Comparison of ENCODE assay signal across 21 cellular contexts in genomic region chr12:93597608-93598007, GRCh38. TPM values are rescaled to one million over a fixed set of nuclear protein-coding genes. Genes with fewer than 3 reads are reported as not detected.
DNase-seq lines count a peak whose midpoint lies in the region; ATAC-seq, FAIRE-seq and TF ChIP-seq lines count a peak whose summit lies in the region.
"Had no signal": no experiment of that assay in that cellular context is flagged by ENCODE, and none has a peak within 500 bp of the region (broad histone marks: within the 10 kb centered on the region; RNA-seq: fewer than 3 reads in every experiment).

No MANE protein-coding gene starts in this region.

- H3K4me1 ChIP-seq in liver (ENCODE audit: control insufficient read depth in 4 of 4, insufficient read depth in 4 of 4, low read length in 3 of 4) (no peaks in the 10 kb centered on the region), HepG2 (ENCODE audit: insufficient read depth, low read length) (no peaks in the 10 kb centered on the region), IMR-90 (ENCODE audit: control insufficient read depth, insufficient read depth, low read length) (no peaks in the 10 kb centered on the region; the same call in 1 of the 2 replicates), parathyroid adenoma (peaks cover 21% of the 10 kb centered on the region), vagina (peaks cover 27% of the 10 kb centered on the region)

- TF ChIP-seq EP300 in HepG2 (IDR thresholded peaks at IDR 0.05; ENCODE audit: low read depth in 2 of 2, low read length in 2 of 2) = no peak
- no peak for TF ChIP-seq EP300 in HepG2 (CRISPR knock-in tag; IDR thresholded peaks at IDR 0.05; ENCODE audit: borderline replicate concordance)

- 0 out of 2 replicates have a peak, but pooled peaks cover 2% of the 10 kb centered on the region for H3K9me1 ChIP-seq in IMR-90 (ENCODE audit: insufficient read depth, low read length)

- no peak overlapping the region for H2AK9ac ChIP-seq in IMR-90 (replicated peaks; ENCODE audit: low read depth, low read length, poor library complexity)

- H3K4me2 ChIP-seq in HepG2 (ENCODE audit: low read depth, low read length) (no peak overlapping the region), IMR-90 (ENCODE audit: low read depth, low read length) (no peak overlapping the region), parathyroid adenoma (ENCODE audit: low read length) (no peak overlapping the region)

- no peak for TF ChIP-seq POLR2A in HepG2 (IDR thresholded peaks at IDR 0.05; ENCODE audit: insufficient read depth in 1 of 2, low read depth in 2 of 2, low read length in 2 of 2)
- TF ChIP-seq POLR2A in IMR-90 (IDR thresholded peaks at IDR 0.05; ENCODE audit: low read depth, low read length) = no peak
- TF ChIP-seq POLR2A in vagina (IDR thresholded peaks at IDR 0.05) = no peak

- ATAC-seq in HepG2 = no peak
- no peak for ATAC-seq in IMR-90 (ENCODE audit: low read depth)
- no peak for ATAC-seq in HG02678 (IDR thresholded peaks at IDR 0.05; ENCODE audit: unreplicated experiment)

- H3K56ac ChIP-seq in IMR-90 (ENCODE audit: extremely low read depth, insufficient read depth, low read length) = no peak overlapping the region

- no peak overlapping the region for H4K91ac ChIP-seq in IMR-90 (ENCODE audit: insufficient read depth, low read depth, low read length)

- H3K4ac ChIP-seq in IMR-90 (ENCODE audit: low read depth, low read length) = 0 out of 2 replicates have a peak overlapping the region, but pooled peaks have one; percentile 9

- H3K27me3 ChIP-seq in liver (ENCODE audit: control insufficient read depth in 4 of 4, insufficient read depth in 4 of 4, low read length in 3 of 4) = no peaks in the 10 kb centered on the region
- peaks cover 0 to 14% of the 10 kb centered on the region in 2 experiments; a peak in 3 of 5 replicates for H3K27me3 ChIP-seq in HepG2 (ENCODE audit: control insufficient read depth in 1 of 2, insufficient read depth in 2 of 2, low read length in 2 of 2)
- no peaks in the 10 kb centered on the region for H3K27me3 ChIP-seq in IMR-90 (ENCODE audit: control insufficient read depth, insufficient read depth, low read length)
- H3K27me3 ChIP-seq in parathyroid adenoma (ENCODE audit: control insufficient read depth, insufficient read depth, low read length) = no peaks in the 10 kb centered on the region
- H3K27me3 ChIP-seq in vagina = no peaks in the 10 kb centered on the region

- TF ChIP-seq RAD21 in liver (IDR thresholded peaks at IDR 0.05) = no peak
- TF ChIP-seq RAD21 in HepG2 (CRISPR knock-in tag; IDR thresholded peaks at IDR 0.05) = no peak
- TF ChIP-seq RAD21 in IMR-90 (IDR thresholded peaks at IDR 0.05; ENCODE audit: low read length) = no peak

- CTCF ChIA-PET in HepG2 (lab: Yijun Ruan, JAX; ENCODE audit: low intra/inter-chr PET ratio, low total read pairs) = no interaction called here
- CTCF ChIA-PET in IMR-90 (lab: Yijun Ruan, JAX) = no interaction called here

- TF ChIP-seq CTCF in liver (IDR thresholded peaks at IDR 0.05; ENCODE audit: low read depth, low read length, missing input control) (no peak), HepG2 (CRISPR knock-in tag; IDR thresholded peaks at IDR 0.05) (no peak), IMR-90 (conservative IDR thresholded peaks at IDR 0.05; ENCODE audit: low read depth, low read length) (no peak), parathyroid adenoma (IDR thresholded peaks at IDR 0.05) (no peak), vagina (IDR thresholded peaks at IDR 0.05) (no peak)

- H3K27ac ChIP-seq in liver (ENCODE audit: low read depth in 1 of 2, low read length in 2 of 2) (no peak overlapping the region), HepG2 (ENCODE audit: extremely low read length, insufficient read depth, low read length) (no peak overlapping the region), IMR-90 (ENCODE audit: insufficient read depth, low read length) (no peak overlapping the region), parathyroid adenoma (peak overlapping the region; percentile 97), vagina (peak overlapping the region; percentile 89)

- 84% methylated on average over 2 of the region's 2 CpGs for WGBS in liver
- WGBS in HepG2 (ENCODE audit: low lambda C conversion rate) = 55% methylated on average over 2 of the region's 2 CpGs
- WGBS in IMR-90 (ENCODE audit: extremely low coverage in 2 of 2, insufficient read length in 1 of 2), 2 experiments = no CpG with 5 or more reads among the region's 2 CpGs

- no peak overlapping the region for H2AK5ac ChIP-seq in IMR-90 (ENCODE audit: low read depth, low read length)

- H3K79me1 ChIP-seq in IMR-90 (ENCODE audit: low read depth in 1 of 2, low read length in 2 of 2) = peaks cover 0 to 3% of the 10 kb centered on the region in 2 experiments; a peak in 1 of 4 replicates

- no peak overlapping the region for H3K18ac ChIP-seq in IMR-90 (ENCODE audit: low read depth, low read length)

- in situ Hi-C loops in HepG2 (cut with HindIII; ENCODE audit: extremely low pct_ligation_motif_present, low pct_unique_long_range_greater_than_20kb) = no loop called here
- in situ Hi-C loops in IMR-90 (cut with MboI; ENCODE audit: low sequenced_read_pairs) = no loop called here

- FAIRE-seq in HepG2 (lab: Jason Lieb, UNC) = no peak
- FAIRE-seq: GM12891, GM18507, H1 had no signal

- dilution Hi-C loops in IMR-90 (cut with HindIII; ENCODE audit: low sequenced_read_pairs, unreplicated experiment) = no loop called here

- H2BK20ac ChIP-seq in IMR-90 (ENCODE audit: low read depth, low read length) = no peak overlapping the region

- H3K79me2 ChIP-seq in HepG2 (ENCODE audit: insufficient read depth, low read length) (no peaks in the 10 kb centered on the region), parathyroid adenoma (peaks cover 18% of the 10 kb centered on the region)

- no peak overlapping the region for H2BK5ac ChIP-seq in IMR-90 (ENCODE audit: low read depth, low read length, poor library complexity, severe bottlenecking)

- BruUV-seq in HepG2 (replicated peaks; lab: Mats Ljungman, UMichigan) = no TSS peak
- no TSS peak for BruUV-seq in IMR-90 (replicated peaks; lab: Mats Ljungman, UMichigan)

- H2BK15ac ChIP-seq in IMR-90 (ENCODE audit: low read depth, low read length) = no peak overlapping the region

- POLR2A ChIA-PET in HepG2 (lab: Yijun Ruan, JAX) = interaction anchor here (1.2 kb wide), 1 partner anchor 79 kb away, joined by 3 read pairs; no protein-coding TSS in a partner anchor
- POLR2A ChIA-PET in IMR-90 (lab: Charles Lee; ENCODE audit: unreplicated experiment) = no interaction called here

- no peak overlapping the region for H3K9ac ChIP-seq in liver (ENCODE audit: low read depth in 1 of 2, low read length in 2 of 2)
- no peak overlapping the region for H3K9ac ChIP-seq in HepG2 (ENCODE audit: insufficient read depth, low read depth, low read length)
- no peak overlapping the region for H3K9ac ChIP-seq in IMR-90 (ENCODE audit: low read depth, low read length)
- H3K9ac ChIP-seq in parathyroid adenoma = no peak overlapping the region

- no peak overlapping the region for H3K14ac ChIP-seq in IMR-90 (replicated peaks; ENCODE audit: low read depth, low read length)

- H4K20me1 ChIP-seq in HepG2 (ENCODE audit: insufficient read depth, low read length) = no peaks in the 10 kb centered on the region
- no peaks in the 10 kb centered on the region for H4K20me1 ChIP-seq in IMR-90 (ENCODE audit: insufficient read depth, low read length)

- H3K23ac ChIP-seq in IMR-90 (ENCODE audit: low read depth, low read length) = no peak overlapping the region

- H2BK120ac ChIP-seq in IMR-90 (ENCODE audit: low read depth, low read length) = no peak overlapping the region

- no peak overlapping the region for H4K5ac ChIP-seq in IMR-90 (ENCODE audit: low read depth, low read length)

- H3K36me3 ChIP-seq in liver (ENCODE audit: control insufficient read depth in 4 of 4, insufficient read depth in 3 of 4, low read depth in 1 of 4, low read length in 3 of 4) (no peaks in the 10 kb centered on the region), HepG2 (replicated peaks in 1 of 2; ENCODE audit: control insufficient read depth in 1 of 2, insufficient read depth in 2 of 2, low read length in 2 of 2) (no peaks in the 10 kb centered on the region), IMR-90 (ENCODE audit: control insufficient read depth, insufficient read depth, low read length) (no peaks in the 10 kb centered on the region), parathyroid adenoma (ENCODE audit: control insufficient read depth, insufficient read depth, low read length) (no peaks in the 10 kb centered on the region), vagina (no peaks in the 10 kb centered on the region)

- no peaks in the 10 kb centered on the region for H3K9me3 ChIP-seq in liver (ENCODE audit: control insufficient read depth in 4 of 4, low read length in 3 of 4)
- H3K9me3 ChIP-seq in HepG2 (ENCODE audit: low read length) = no peaks in the 10 kb centered on the region
- H3K9me3 ChIP-seq in IMR-90 (ENCODE audit: control insufficient read depth, insufficient read depth, low read length) = no peaks in the 10 kb centered on the region
- H3K9me3 ChIP-seq in parathyroid adenoma (ENCODE audit: control insufficient read depth, low read length) = no peaks in the 10 kb centered on the region
- H3K9me3 ChIP-seq in vagina = no peaks in the 10 kb centered on the region

- no peak overlapping the region for H4K8ac ChIP-seq in IMR-90 (ENCODE audit: low read depth in 2 of 2, low read length in 2 of 2)

- intact Hi-C loops in HepG2 (cut with micrococcal nuclease; ENCODE audit: unreplicated experiment) (no loop called here), IMR-90 (cut with micrococcal nuclease) (no loop called here), vagina (cut with DNase I) (no loop called here)

- no peak overlapping the region for H2AFZ ChIP-seq in HepG2 (ENCODE audit: low read length)
- H2AFZ ChIP-seq in IMR-90 (replicated peaks; ENCODE audit: low read length, poor library complexity) = no peak overlapping the region
- H2AFZ ChIP-seq in parathyroid adenoma = no peak overlapping the region

- H3K4me3 ChIP-seq in liver (ENCODE audit: low read depth in 1 of 3, low read length in 3 of 3) (no peak overlapping the region), HepG2 (replicated peaks in 1 of 3; ENCODE audit: insufficient read depth in 1 of 3, low read depth in 2 of 3, low read length in 3 of 3) (no peak overlapping the region), IMR-90 (ENCODE audit: insufficient read depth, low read depth, low read length) (no peak overlapping the region), parathyroid adenoma (ENCODE audit: low read depth, low read length) (no peak overlapping the region), vagina (no peak overlapping the region)

- no peak for DNase-seq in HepG2 (ENCODE audit: low spot score)
- DNase-seq in IMR-90 = no peak
- no peak for DNase-seq in vagina (ENCODE audit: extremely low spot score in 2 of 2)
- DNase-seq in dermis blood vessel endothelial cell = no peak
- no peak for DNase-seq in NCI-H226
- DNase-seq: C1 segment of cervical spinal cord; Calu3; CD4-positive, alpha-beta memory T cell; COR-L47; DMS53; DMS79 treated with DMSO at 0.1 percent for 48 hours; GF-D8; H7; HCEC 1CT had no signal

RNA-seq across cellular contexts. Expression of gene SOCS2, which starts 25.1 kb away (rescaled TPM):
- total RNA-seq in liver (10 to 100 TPM; 22.7 to 66.3 TPM), HepG2 (2016; rRNA removed; fragmentation: Illumina TruSeq; extraction: Trizol) (1.5 and 2.4 TPM in 2 replicates), IMR-90 (2012; rRNA removed) (12.0 and 19.4 TPM in 2 replicates), vagina (79.3 TPM), dermis blood vessel endothelial cell (83.3 and 93.6 TPM in 2 replicates)
- polyA plus RNA-seq in liver (10 to 100 TPM in 1 of 2 donors, 1 to 10 TPM in 1; 7.0 to 46.1 TPM), HepG2 (2011; rRNA removed) (0.62 and 0.89 TPM in 2 replicates), IMR-90 (2012; rRNA removed) (12.4 and 13.5 TPM in 2 replicates)
- 0.53 and 0.61 TPM in 2 replicates for total RNA-seq in HepG2 (2016; cell fraction: cytosol; rRNA removed; fragmentation: Illumina TruSeq; extraction: Trizol; ENCODE audit: low read depth)
- total RNA-seq in HepG2 (2016; cell fraction: insoluble cytoplasmic fraction; rRNA removed; fragmentation: Illumina TruSeq; extraction: Trizol) = 1.4 and 1.9 TPM in 2 replicates
- total RNA-seq in HepG2 (2016; cell fraction: membrane; rRNA removed; fragmentation: Illumina TruSeq; extraction: Trizol) = 1.4 and 2.1 TPM in 2 replicates
- total RNA-seq in HepG2 (2016; cell fraction: nucleus; rRNA removed; fragmentation: Illumina TruSeq; extraction: Trizol) = 3.1 and 4.0 TPM in 2 replicates
- polyA plus RNA-seq in HepG2 (2011; cell fraction: cytosol; rRNA removed) = 0.51 and 0.54 TPM in 2 replicates
- 1.6 and 1.9 TPM in 2 replicates for polyA plus RNA-seq in HepG2 (2011; cell fraction: nucleus; rRNA removed)
- polyA plus RNA-seq in HepG2 (2012) = 0.39 and 0.57 TPM in 2 replicates
- 0.50 and 0.75 TPM in 2 replicates for polyA plus RNA-seq in HepG2 (2016; cell fraction: cytosol; fragmentation: Illumina TruSeq; extraction: Trizol; ENCODE audit: low read depth)
- polyA plus RNA-seq in HepG2 (2016; cell fraction: insoluble cytoplasmic fraction; fragmentation: Illumina TruSeq; extraction: Trizol; ENCODE audit: low read depth) = 2.4 and 2.5 TPM in 2 replicates
- polyA plus RNA-seq in HepG2 (2016; cell fraction: membrane; fragmentation: Illumina TruSeq; extraction: Trizol; ENCODE audit: low read depth) = 2.0 and 2.7 TPM in 2 replicates
- 4.5 and 5.6 TPM in 2 replicates for polyA plus RNA-seq in HepG2 (2016; cell fraction: nucleus; fragmentation: Illumina TruSeq; extraction: Trizol; ENCODE audit: insufficient read depth, low read depth)
- 0.60 and 0.96 TPM in 2 replicates for polyA minus RNA-seq in HepG2 (2011; rRNA and poly(A)+ RNA removed; ENCODE audit: low replicate concordance)
- polyA minus RNA-seq in HepG2 (2011; cell fraction: cytosol; rRNA and poly(A)+ RNA removed) = 1.2 TPM in 1 of 2 replicates, not detected in the other
- polyA minus RNA-seq in HepG2 (2011; cell fraction: nucleus; rRNA and poly(A)+ RNA removed) = 1.8 and 1.9 TPM in 2 replicates
- 8.8 and 13.5 TPM in 2 replicates for polyA plus RNA-seq in IMR-90 (2012; cell fraction: cytosol; rRNA removed)
- 17.3 and 33.3 TPM in 2 replicates for polyA plus RNA-seq in IMR-90 (2012; cell fraction: nucleus; rRNA removed; ENCODE audit: low replicate concordance)
- total RNA-seq: G401 had no signal

Comparison
In these comparisons a context has a peak if more than half of its experiments do, and no peak if none do; other contexts are left out.
1. H3K27ac ChIP-seq: peak in parathyroid adenoma (single experiment) and vagina (single experiment); none in liver (0 of 2), HepG2 (single experiment) and IMR-90 (single experiment).